Comparison of ENCODE assay signal across 8 cellular contexts in the genomic region with DNA sequence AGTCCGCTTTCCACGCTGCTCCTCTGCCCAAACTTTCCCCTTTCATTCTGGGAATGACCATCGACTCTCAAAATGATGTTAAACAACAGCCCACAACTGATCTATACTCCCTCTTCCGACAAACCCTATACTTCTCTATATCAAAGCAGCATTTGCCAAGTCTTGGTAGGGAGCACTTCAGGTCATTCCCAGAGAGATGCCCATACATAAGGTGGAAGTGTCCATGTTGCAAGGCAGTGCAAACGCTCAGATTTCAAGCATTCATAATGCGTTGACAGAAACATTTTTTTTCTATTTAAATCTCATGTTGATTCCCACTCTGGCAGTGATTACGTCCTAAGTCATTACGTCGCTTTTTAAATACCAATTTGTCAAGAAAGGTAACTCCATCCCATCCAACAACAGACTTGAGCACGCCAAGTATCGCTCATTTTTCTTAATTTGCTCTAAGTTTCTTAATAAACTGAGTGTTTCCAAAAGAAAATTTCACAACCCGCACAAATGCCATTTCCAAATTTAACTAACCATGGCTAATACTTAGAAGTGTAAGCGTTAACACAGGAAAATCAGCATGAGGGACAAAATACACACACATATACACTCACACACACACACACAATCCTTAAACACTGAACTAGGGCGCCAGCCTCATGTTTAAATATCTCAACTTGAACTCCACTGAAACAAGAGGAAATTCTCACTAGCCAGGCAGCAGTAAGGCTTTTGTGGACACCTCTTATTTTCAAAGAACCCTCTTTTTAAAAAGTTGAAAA. TPM values are rescaled to one million over a fixed set of nuclear protein-coding genes. Genes with fewer than 3 reads are reported as not detected.
DNase-seq lines count a peak whose midpoint lies in the region; ATAC-seq and TF ChIP-seq lines count a peak whose summit lies in the region.

No MANE protein-coding gene starts in this region.

- no peak overlapping the region for H2AFZ ChIP-seq in HCT116 (ENCODE audit: low read depth, low read length, poor library complexity, severe bottlenecking)

- peak overlapping the region; percentile 95 for H3K4me3 Mint-ChIP-seq in neural crest cell

- DNase-seq in HCT116 (ENCODE audit: low read depth, low spot score) (no peak), SK-MEL-5 (ENCODE audit: low read depth, low spot score) (peak; percentile 43), erythroblast (lab: John Stamatoyannopoulos, UW) (peak; percentile 44 to 61), neural crest cell (ENCODE audit: low read depth, low spot score) (no peak), sciatic nerve (ENCODE audit: low spot score) (no peak)

- peak overlapping the region; percentile 88 for H3K27ac ChIP-seq in HCT116 (ENCODE audit: low read depth, low read length)

- TF ChIP-seq CTCF in HCT116 (IDR thresholded peaks at IDR 0.05 in 2 of 3, conservative IDR thresholded peaks at IDR 0.05 in 1 of 3; ENCODE audit: borderline replicate concordance in 1 of 3, insufficient read depth in 1 of 3, low read depth in 2 of 3, low read length in 2 of 3) (no peak), neural crest cell (conservative IDR thresholded peaks at IDR 0.05) (no peak)

- H3K9ac ChIP-seq in ES-I3 (ENCODE audit: low read depth, low read length): peak overlapping the region; percentile 84
- H3K9ac ChIP-seq in HCT116 (ENCODE audit: low read length): peak overlapping the region; percentile 70

- H3K36me3 ChIP-seq in ES-I3 (ENCODE audit: insufficient read depth, low read length) (no peaks in the 10 kb centered on the region), HCT116 (ENCODE audit: control insufficient read depth in 1 of 2, insufficient read depth in 2 of 2, low read length in 2 of 2) (no peaks in the 10 kb centered on the region)

- H3K4me3 ChIP-seq in HCT116 (replicated peaks in 1 of 2; ENCODE audit: low read depth in 1 of 2, low read length in 2 of 2): peak overlapping the region; percentile 67 to 80

- H3K27ac Mint-ChIP-seq in neural crest cell (ENCODE audit: unreplicated experiment): peak overlapping the region; percentile 91

- ATAC-seq in HCT116 (no peak), sciatic nerve (no peak), GM19023 (IDR thresholded peaks at IDR 0.05; ENCODE audit: unreplicated experiment) (no peak)
- ATAC-seq in activated CD4-positive, CD25-positive, alpha-beta regulatory T cell treated with anti-CD3 and anti-CD28 coated beads, Interleukin-2, amount 50 U/mL, for 24 hours: no peak

- intact Hi-C loops in HCT116 (cut with micrococcal nuclease): loop anchor here (2.0 kb wide), 1 partner anchor 93 kb away; no protein-coding TSS in a partner anchor
- intact Hi-C loops in sciatic nerve (cut with DNase I): no loop called here

- in situ Hi-C loops in SK-MEL-5 (cut with HindIII; ENCODE audit: low pct_unique_long_range_greater_than_20kb, low sequenced_read_pairs): no loop called here

- peaks cover 8% of the 10 kb centered on the region for H3K4me1 ChIP-seq in ES-I3 (ENCODE audit: insufficient read depth, low read length)
- H3K4me1 ChIP-seq in HCT116 (ENCODE audit: control insufficient read depth in 1 of 2, insufficient read depth in 2 of 2, low read length in 2 of 2): peaks cover 7 to 27% of the 10 kb centered on the region in 2 experiments; a peak in 3 of 4 replicates

- H3K27me3 ChIP-seq in HCT116 (ENCODE audit: insufficient read depth, low read length): no peaks in the 10 kb centered on the region

- RAD21 ChIA-PET in HCT116 (lab: Charles Lee; ENCODE audit: low non-redundant PET in 1 of 2, low total read pairs in 2 of 2, uncharacterized antibody in 2 of 2, unreplicated experiment in 2 of 2): no interaction called here

- no peaks in the 10 kb centered on the region for H3K9me3 Mint-ChIP-seq in neural crest cell

- POLR2A ChIA-PET in HCT116 (lab: Charles Lee): no interaction called here

- no peak for TF ChIP-seq RAD21 in HCT116 (IDR thresholded peaks at IDR 0.05; ENCODE audit: low read depth)

- BruUV-seq in HCT116 (replicated peaks; lab: Mats Ljungman, UMichigan): TSS peak; percentile 62

- H3K27me3 Mint-ChIP-seq in neural crest cell (ENCODE audit: low read depth): no peaks in the 10 kb centered on the region

- H3K9me3 ChIP-seq in ES-I3 (ENCODE audit: control insufficient read depth, insufficient read depth, low read length) (no peaks in the 10 kb centered on the region), HCT116 (ENCODE audit: control insufficient read depth in 1 of 2, insufficient read depth in 1 of 2, low read depth in 1 of 2, low read length in 2 of 2) (no peaks in the 10 kb centered on the region)

- TF ChIP-seq POLR2A in HCT116 (IDR thresholded peaks at IDR 0.05; ENCODE audit: borderline replicate concordance, extremely low read depth, insufficient read depth, insufficient read length) (no peak), erythroblast (IDR thresholded peaks at IDR 0.05; ENCODE audit: low read length) (no peak)

- no peaks in the 10 kb centered on the region for H3K9me2 ChIP-seq in HCT116 (ENCODE audit: insufficient read depth)

- H3K4me1 Mint-ChIP-seq in neural crest cell: peaks cover 31% of the 10 kb centered on the region

- peak overlapping the region; percentile 83 for H3K4me2 ChIP-seq in HCT116 (ENCODE audit: low read length)

- peaks cover 55% of the 10 kb centered on the region for H3K79me2 ChIP-seq in HCT116 (ENCODE audit: insufficient read depth, low read length)

- no peaks in the 10 kb centered on the region for H3K36me3 Mint-ChIP-seq in neural crest cell (ENCODE audit: low read depth)

- H4K20me1 ChIP-seq in HCT116 (ENCODE audit: insufficient read depth): peaks cover 14% of the 10 kb centered on the region; the same call in 1 of the 2 replicates

- CTCF ChIA-PET in HCT116 (lab: Charles Lee): no interaction called here

TF ChIP-seq in HCT116, 20 proteins besides CTCF, POLR2A, EP300 and RAD21:
- no peak for TF ChIP-seq REST (IDR thresholded peaks at IDR 0.05; ENCODE audit: low read depth)
- no peak for TF ChIP-seq EZH2phosphoT487 (IDR thresholded peaks at IDR 0.05; ENCODE audit: borderline replicate concordance)
- TF ChIP-seq ATF3 (IDR thresholded peaks at IDR 0.05): no peak
- no peak for TF ChIP-seq TCF7L2 (IDR thresholded peaks at IDR 0.05; ENCODE audit: borderline replicate concordance, extremely low read depth, insufficient read depth, insufficient read length)
- no peak for TF ChIP-seq CBX3 (IDR thresholded peaks at IDR 0.05; ENCODE audit: low read depth)
- TF ChIP-seq ELF1 (IDR thresholded peaks at IDR 0.05; ENCODE audit: borderline replicate concordance, low read depth): no peak
- TF ChIP-seq ZBTB33 (IDR thresholded peaks at IDR 0.05; ENCODE audit: extremely low read depth, insufficient replicate concordance, low read length): no peak

RNA-seq across cellular contexts. Expression of gene GXYLT1, which starts 1.1 kb away (rescaled TPM):
- total RNA-seq in HCT116 (2021; ENCODE audit: unreplicated experiment) (9.0 TPM), neural crest cell (17.8 and 18.4 TPM in 2 replicates), sciatic nerve (19.5 TPM)
- 1.6 and 2.4 TPM in 2 replicates for polyA plus RNA-seq in HCT116 (2012)
- 11.2 and 12.6 TPM in 2 replicates for total RNA-seq in SK-MEL-5 (2014; rRNA removed; shearing (Covaris generic))
- polyA plus RNA-seq in SK-MEL-5 (2015; cell fraction: cytosol; rRNA removed): 14.7 and 16.5 TPM in 2 replicates
- 8.0 and 10.7 TPM in 2 replicates for polyA plus RNA-seq in SK-MEL-5 (2015; cell fraction: nucleus; rRNA removed)

Comparison
In these comparisons a context has a peak if more than half of its experiments do, and no peak if none do; other contexts are left out.
1. DNase-seq: peak in SK-MEL-5 (single experiment) and erythroblast (2 of 2); none in HCT116 (single experiment), neural crest cell (single experiment) and sciatic nerve (single experiment).